Comparison of ENCODE assay signal across 15 cellular contexts in the genomic region with DNA sequence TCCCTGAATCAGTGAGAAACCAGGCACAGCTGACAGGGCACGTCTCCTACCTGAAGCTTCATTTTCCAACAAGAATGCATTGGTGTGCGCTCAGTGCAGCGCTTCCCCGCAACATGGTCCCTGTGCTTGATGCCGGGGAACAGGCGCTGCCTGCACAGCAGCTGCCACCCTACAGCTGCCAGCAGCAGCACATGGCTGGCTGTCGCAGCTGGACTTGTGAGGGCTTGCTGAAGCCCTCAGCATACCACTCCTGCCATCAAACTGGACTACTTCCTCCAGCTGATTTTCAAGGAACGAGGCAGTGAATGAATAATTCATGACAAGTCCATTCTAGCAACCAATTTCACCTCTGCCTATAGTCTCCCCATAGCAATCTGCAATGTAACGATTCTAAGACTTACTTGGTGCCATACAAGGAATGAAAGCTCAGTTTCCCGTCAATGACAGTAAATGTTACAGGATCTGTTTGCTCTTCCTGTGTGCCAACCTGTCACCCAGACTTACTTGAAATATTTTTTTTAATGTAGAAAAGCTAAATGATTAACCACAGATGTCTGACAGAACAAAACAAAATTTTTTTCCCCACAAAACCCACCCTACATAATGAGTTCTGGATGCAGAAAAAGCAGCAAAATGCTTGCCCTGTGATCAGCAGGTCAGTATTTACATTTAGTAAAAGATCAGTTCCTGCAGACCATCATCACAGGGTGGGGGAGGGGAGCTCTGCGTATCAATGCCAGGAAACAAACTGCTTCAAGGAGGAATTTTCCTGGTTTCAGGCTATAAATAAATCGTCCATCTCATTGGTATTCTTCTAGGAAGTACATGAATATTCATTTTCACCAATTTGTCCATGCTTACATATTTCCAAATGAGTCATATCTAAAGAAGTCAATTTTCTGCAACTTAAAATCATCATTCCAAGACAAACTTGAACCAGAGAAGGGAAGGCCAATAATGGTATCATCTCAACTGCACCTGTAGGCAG.
A peak's percentile ranks its signal among the peaks of the same experiment; 100 is the strongest.
DNase-seq lines count a peak whose midpoint lies in the region; ATAC-seq, FAIRE-seq and TF ChIP-seq lines count a peak whose summit lies in the region.
"Had no signal": no experiment of that assay in that cellular context is flagged by ENCODE, and none has a peak within 500 bp of the region (broad histone marks: within the 10 kb centered on the region; RNA-seq: fewer than 3 reads in every experiment).

No MANE protein-coding gene starts in this region.

- H3K79me2 ChIP-seq in astrocyte (ENCODE audit: insufficient read depth, low read length) (no peaks in the 10 kb centered on the region), HepG2 (ENCODE audit: insufficient read depth, low read length) (no peaks in the 10 kb centered on the region)

- peak overlapping the region; percentile 23 for H3K27ac Mint-ChIP-seq in astrocyte (ENCODE audit: unreplicated experiment)

- no peaks in the 10 kb centered on the region for H3K36me3 Mint-ChIP-seq in astrocyte (ENCODE audit: low read depth, unreplicated experiment)

- H3K4me3 ChIP-seq in astrocyte (ENCODE audit: insufficient read depth, low read depth, low read length), result no peak overlapping the region
- no peak overlapping the region for H3K4me3 ChIP-seq in HepG2 (replicated peaks in 1 of 3; ENCODE audit: insufficient read depth in 1 of 3, low read depth in 2 of 3, low read length in 3 of 3)
- H3K4me3 ChIP-seq: lung, spleen had no signal

- TF ChIP-seq EP300 in HepG2 (IDR thresholded peaks at IDR 0.05; ENCODE audit: low read depth in 2 of 2, low read length in 2 of 2) (no peak), HepG2 (CRISPR knock-in tag; IDR thresholded peaks at IDR 0.05; ENCODE audit: borderline replicate concordance) (no peak)

- no peak overlapping the region for H3K4me3 Mint-ChIP-seq in astrocyte (ENCODE audit: unreplicated experiment)

- no peak for TF ChIP-seq POLR2A in HepG2 (IDR thresholded peaks at IDR 0.05; ENCODE audit: insufficient read depth in 1 of 2, low read depth in 2 of 2, low read length in 2 of 2)

- peaks cover 16% of the 10 kb centered on the region for H3K4me1 Mint-ChIP-seq in astrocyte (ENCODE audit: low read depth, unreplicated experiment)

- H3K4me2 ChIP-seq in astrocyte (ENCODE audit: low read length) (no peak overlapping the region), HepG2 (ENCODE audit: low read depth, low read length) (peak overlapping the region; percentile 1; the same call in 1 of the 2 replicates)
- H3K4me2 ChIP-seq: KMS-11 had no signal

- H3K27me3 Mint-ChIP-seq in astrocyte (ENCODE audit: low read depth, unreplicated experiment), result no peaks in the 10 kb centered on the region

- in situ Hi-C loops in HepG2 (cut with HindIII; ENCODE audit: extremely low pct_ligation_motif_present, low pct_unique_long_range_greater_than_20kb), result no loop called here

- H3K27me3 ChIP-seq in astrocyte (ENCODE audit: insufficient read depth, low read length) (no peaks in the 10 kb centered on the region), HepG2 (ENCODE audit: control insufficient read depth in 1 of 2, insufficient read depth in 2 of 2, low read length in 2 of 2) (no peaks in the 10 kb centered on the region)
- H3K27me3 ChIP-seq: esophagus squamous epithelium, spleen had no signal

- intact Hi-C loops in HepG2 (cut with micrococcal nuclease; ENCODE audit: unreplicated experiment), result no loop called here

- H4K20me1 ChIP-seq in astrocyte (ENCODE audit: insufficient read depth, low read length) (peaks cover 9% of the 10 kb centered on the region), HepG2 (ENCODE audit: insufficient read depth, low read length) (no peaks in the 10 kb centered on the region)

- POLR2A ChIA-PET in HepG2 (lab: Yijun Ruan, JAX), result no interaction called here

- 82% methylated on average over 9 of the region's 12 CpGs for WGBS in HepG2 (ENCODE audit: low lambda C conversion rate)

- TF ChIP-seq CTCF in astrocyte (IDR thresholded peaks at IDR 0.05; ENCODE audit: insufficient read depth, low read depth, low read length) (no peak), HepG2 (CRISPR knock-in tag; IDR thresholded peaks at IDR 0.05) (no peak), omental fat pad (IDR thresholded peaks at IDR 0.05) (no peak)

- BruUV-seq in HepG2 (replicated peaks; lab: Mats Ljungman, UMichigan), result no TSS peak

- FAIRE-seq in astrocyte (lab: Jason Lieb, UNC), result no peak
- FAIRE-seq in HepG2 (lab: Jason Lieb, UNC), result no peak
- FAIRE-seq: GM12892 had no signal

- H3K27ac ChIP-seq in astrocyte (ENCODE audit: low read depth, low read length), result no peak overlapping the region
- no peak overlapping the region for H3K27ac ChIP-seq in HepG2 (ENCODE audit: extremely low read length, insufficient read depth, low read length)
- H3K27ac ChIP-seq: C4-2B, esophagus squamous epithelium, KMS-11, spleen had no signal

- ATAC-seq in HepG2 (no peak), omental fat pad (ENCODE audit: low FRiP score) (no peak), GM18867 (IDR thresholded peaks at IDR 0.05; ENCODE audit: unreplicated experiment) (no peak), GM21529 (IDR thresholded peaks at IDR 0.05; ENCODE audit: unreplicated experiment) (no peak)

- DNase-seq in AG08396 (ENCODE audit: low spot score) (peak; percentile 53), HPDE6-E6E7 (ENCODE audit: extremely low spot score) (peak; percentile 68), astrocyte (ENCODE audit: low read depth) (peak; percentile 31), HepG2 (ENCODE audit: low spot score) (peak; percentile 10), omental fat pad (ENCODE audit: low spot score) (no peak)
- DNase-seq in stimulated activated CD8-positive, alpha-beta memory T cell treated with anti-CD3 and anti-CD28 coated beads, Interleukin-4, amount 100 ng/mL, for 48 hours, result no peak
- DNase-seq: activated CD4-positive, alpha-beta T cell treated with anti-CD3 and anti-CD28 coated beads, Interleukin-2, amount 50 U/mL, for 4 hours; esophagus squamous epithelium; spleen had no signal

- H3K9me3 ChIP-seq in astrocyte (ENCODE audit: insufficient read depth, low read depth, low read length) (no peaks in the 10 kb centered on the region), HepG2 (ENCODE audit: low read length) (no peaks in the 10 kb centered on the region)
- H3K9me3 ChIP-seq: esophagus squamous epithelium, spleen had no signal

- no peak for TF ChIP-seq RAD21 in HepG2 (CRISPR knock-in tag; IDR thresholded peaks at IDR 0.05)

- CTCF ChIA-PET in HepG2 (lab: Yijun Ruan, JAX; ENCODE audit: low intra/inter-chr PET ratio, low total read pairs), result no interaction called here

- H3K4me1 ChIP-seq in astrocyte (ENCODE audit: insufficient read depth, low read length) (peaks cover 6% of the 10 kb centered on the region), HepG2 (ENCODE audit: insufficient read depth, low read length) (peaks cover 28% of the 10 kb centered on the region)

- H2AFZ ChIP-seq in astrocyte (ENCODE audit: low read depth, low read length), result no peak overlapping the region
- no peak overlapping the region for H2AFZ ChIP-seq in HepG2 (ENCODE audit: low read length)

- no peak overlapping the region for H3K9ac ChIP-seq in astrocyte (ENCODE audit: low read length)
- H3K9ac ChIP-seq in HepG2 (ENCODE audit: insufficient read depth, low read depth, low read length), result no peak overlapping the region
- H3K9ac ChIP-seq: KMS-11 had no signal

- no peaks in the 10 kb centered on the region for H3K36me3 ChIP-seq in astrocyte (ENCODE audit: insufficient read depth, low read length)
- H3K36me3 ChIP-seq in HepG2 (replicated peaks in 1 of 2; ENCODE audit: control insufficient read depth in 1 of 2, insufficient read depth in 2 of 2, low read length in 2 of 2), result no peaks in the 10 kb centered on the region; a peak in 1 of 5 replicates
- H3K36me3 ChIP-seq: esophagus squamous epithelium had no signal

- H3K9me3 Mint-ChIP-seq in astrocyte (ENCODE audit: unreplicated experiment), result peaks cover 6% of the 10 kb centered on the region

TF ChIP-seq in HepG2, 621 proteins besides CTCF, POLR2A, EP300 and RAD21 (continues in another document):
- TF ChIP-seq, protein P1, sequence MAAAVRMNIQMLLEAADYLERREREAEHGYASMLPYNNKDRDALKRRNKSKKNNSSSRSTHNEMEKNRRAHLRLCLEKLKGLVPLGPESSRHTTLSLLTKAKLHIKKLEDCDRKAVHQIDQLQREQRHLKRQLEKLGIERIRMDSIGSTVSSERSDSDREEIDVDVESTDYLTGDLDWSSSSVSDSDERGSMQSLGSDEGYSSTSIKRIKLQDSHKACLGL (CRISPR knock-in tag; IDR thresholded peaks at IDR 0.05), result no peak
- TF ChIP-seq, protein P2, sequence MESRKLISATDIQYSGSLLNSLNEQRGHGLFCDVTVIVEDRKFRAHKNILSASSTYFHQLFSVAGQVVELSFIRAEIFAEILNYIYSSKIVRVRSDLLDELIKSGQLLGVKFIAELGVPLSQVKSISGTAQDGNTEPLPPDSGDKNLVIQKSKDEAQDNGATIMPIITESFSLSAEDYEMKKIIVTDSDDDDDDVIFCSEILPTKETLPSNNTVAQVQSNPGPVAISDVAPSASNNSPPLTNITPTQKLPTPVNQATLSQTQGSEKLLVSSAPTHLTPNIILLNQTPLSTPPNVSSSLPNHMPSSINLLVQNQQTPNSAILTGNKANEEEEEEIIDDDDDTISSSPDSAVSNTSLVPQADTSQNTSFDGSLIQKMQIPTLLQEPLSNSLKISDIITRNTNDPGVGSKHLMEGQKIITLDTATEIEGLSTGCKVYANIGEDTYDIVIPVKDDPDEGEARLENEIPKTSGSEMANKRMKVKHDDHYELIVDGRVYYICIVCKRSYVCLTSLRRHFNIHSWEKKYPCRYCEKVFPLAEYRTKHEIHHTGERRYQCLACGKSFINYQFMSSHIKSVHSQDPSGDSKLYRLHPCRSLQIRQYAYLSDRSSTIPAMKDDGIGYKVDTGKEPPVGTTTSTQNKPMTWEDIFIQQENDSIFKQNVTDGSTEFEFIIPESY (CRISPR knock-in tag; IDR thresholded peaks at IDR 0.05), result peak; percentile 27; the same call in 1 of the 2 replicates

Comparison
In these comparisons a context has a peak if more than half of its experiments do, and no peak if none do; other contexts are left out.
1. DNase-seq: peak in AG08396 (single experiment), HPDE6-E6E7 (single experiment), astrocyte (single experiment) and HepG2 (single experiment); none in omental fat pad (single experiment) and stimulated activated CD8-positive, alpha-beta memory T cell treated with anti-CD3 and anti-CD28 coated beads, Interleukin-4, amount 100 ng/mL, for 48 hours (single experiment).